ENCODE assay signal across 13 cellular contexts in genomic region chr10:5234106-5234877, GRCh38. TPM values are rescaled to one million over a fixed set of nuclear protein-coding genes. Genes with fewer than 3 reads are reported as not detected.
A peak's percentile ranks its signal among the peaks of the same experiment; 100 is the strongest.
DNase-seq lines count a peak whose midpoint lies in the region; ATAC-seq and TF ChIP-seq lines count a peak whose summit lies in the region.
"Had no signal": no experiment of that assay in that cellular context is flagged by ENCODE, and none has a peak within 500 bp of the region (broad histone marks: within the 10 kb centered on the region; RNA-seq: fewer than 3 reads in every experiment).

No MANE protein-coding gene starts in this region.

- no peak overlapping the region for H3K4me3 Mint-ChIP-seq in activated T-helper 2 cell treated with anti-CD3 and anti-CD28 coated beads, Interferon-gamma antibody, Interleukin-2, Interleukin-4, amounts not matched to agents 10 μg/mL and 5 μg/mL and 100 μg/mL, durations not matched to agents 14 hours and 24 hours and 36 hours (ENCODE audit: low read depth)
- no peak overlapping the region for H3K4me3 Mint-ChIP-seq in stimulated activated naive B cell treated with anti-CD40 and anti-IgM and Interleukin-4, amounts not matched to agents 10 μg/mL and 1 μg/mL and 100 μg/mL, for 72 hours
- H3K4me3 Mint-ChIP-seq: memory B cell had no signal

- TF ChIP-seq CTCF in epithelial cell of esophagus (IDR thresholded peaks at IDR 0.05; ENCODE audit: insufficient read depth, low read depth, low read length, missing control alignments) = no peak

- no peaks in the 10 kb centered on the region for H3K4me1 Mint-ChIP-seq in activated T-helper 2 cell treated with anti-CD3 and anti-CD28 coated beads, Interferon-gamma antibody, Interleukin-2, Interleukin-4, amounts not matched to agents 10 μg/mL and 5 μg/mL and 100 μg/mL, durations not matched to agents 14 hours and 24 hours and 36 hours (ENCODE audit: low read depth)
- H3K4me1 Mint-ChIP-seq in stimulated activated naive B cell treated with anti-CD40 and anti-IgM and Interleukin-4, amounts not matched to agents 10 μg/mL and 1 μg/mL and 100 μg/mL, for 72 hours = no peaks in the 10 kb centered on the region
- H3K4me1 Mint-ChIP-seq: memory B cell had no signal

- intact Hi-C loops in activated T-helper 2 cell treated with anti-CD3 and anti-CD28 coated beads, Interferon-gamma antibody, Interleukin-2, Interleukin-4, amounts not matched to agents 10 μg/mL and 5 μg/mL and 100 μg/mL, durations not matched to agents 14 hours and 24 hours and 36 hours (cut with micrococcal nuclease) = no loop called here

- no peak for ATAC-seq in GM19328 (IDR thresholded peaks at IDR 0.05; ENCODE audit: unreplicated experiment)
- ATAC-seq in stimulated activated naive B cell treated with anti-CD40 and anti-IgM and Interleukin-4, amounts not matched to agents 10 μg/mL and 1 μg/mL and 100 μg/mL, for 72 hours (replicated peaks) = no peak
- ATAC-seq: activated CD4-positive, CD25-positive, alpha-beta regulatory T cell treated with anti-CD3 and anti-CD28 coated beads, Interleukin-2, amount 50 U/mL, for 24 hours had no signal

- no peak overlapping the region for H3K27ac Mint-ChIP-seq in activated T-helper 2 cell treated with anti-CD3 and anti-CD28 coated beads, Interferon-gamma antibody, Interleukin-2, Interleukin-4, amounts not matched to agents 10 μg/mL and 5 μg/mL and 100 μg/mL, durations not matched to agents 14 hours and 24 hours and 36 hours
- no peak overlapping the region for H3K27ac Mint-ChIP-seq in stimulated activated naive B cell treated with anti-CD40 and anti-IgM and Interleukin-4, amounts not matched to agents 10 μg/mL and 1 μg/mL and 100 μg/mL, for 72 hours
- H3K27ac Mint-ChIP-seq: memory B cell had no signal

- H3K36me3 Mint-ChIP-seq in activated T-helper 2 cell treated with anti-CD3 and anti-CD28 coated beads, Interferon-gamma antibody, Interleukin-2, Interleukin-4, amounts not matched to agents 10 μg/mL and 5 μg/mL and 100 μg/mL, durations not matched to agents 14 hours and 24 hours and 36 hours (ENCODE audit: low read depth) = no peaks in the 10 kb centered on the region
- peaks cover 0 to 2% of the 10 kb centered on the region in 2 donors for H3K36me3 Mint-ChIP-seq in stimulated activated naive B cell treated with anti-CD40 and anti-IgM and Interleukin-4, amounts not matched to agents 10 μg/mL and 1 μg/mL and 100 μg/mL, for 72 hours
- H3K36me3 Mint-ChIP-seq: memory B cell had no signal

- H3K27me3 Mint-ChIP-seq in activated T-helper 2 cell treated with anti-CD3 and anti-CD28 coated beads, Interferon-gamma antibody, Interleukin-2, Interleukin-4, amounts not matched to agents 10 μg/mL and 5 μg/mL and 100 μg/mL, durations not matched to agents 14 hours and 24 hours and 36 hours (ENCODE audit: low read depth) = peaks cover 2% of the 10 kb centered on the region
- H3K27me3 Mint-ChIP-seq in stimulated activated naive B cell treated with anti-CD40 and anti-IgM and Interleukin-4, amounts not matched to agents 10 μg/mL and 1 μg/mL and 100 μg/mL, for 72 hours = peaks cover 0 to 11% of the 10 kb centered on the region in 2 donors

- H3K4me3 ChIP-seq in epithelial cell of esophagus (ENCODE audit: low read length) = no peak overlapping the region

- H3K9me3 Mint-ChIP-seq in activated T-helper 2 cell treated with anti-CD3 and anti-CD28 coated beads, Interferon-gamma antibody, Interleukin-2, Interleukin-4, amounts not matched to agents 10 μg/mL and 5 μg/mL and 100 μg/mL, durations not matched to agents 14 hours and 24 hours and 36 hours = peaks cover 31% of the 10 kb centered on the region
- peaks cover 16 to 18% of the 10 kb centered on the region in 2 donors for H3K9me3 Mint-ChIP-seq in stimulated activated naive B cell treated with anti-CD40 and anti-IgM and Interleukin-4, amounts not matched to agents 10 μg/mL and 1 μg/mL and 100 μg/mL, for 72 hours

- DNase-seq in GM03348 (ENCODE audit: low spot score) (peak; percentile 57), NCI-H524 treated with DMSO at 0.1 percent for 48 hours (lab: John Stamatoyannopoulos, UW) (peak; percentile 10), epithelial cell of esophagus (ENCODE audit: low read depth) (peak; percentile 98), non-pigmented ciliary epithelial cell (ENCODE audit: low read depth) (peak; percentile 19), NCI-H748 (lab: John Stamatoyannopoulos, UW; ENCODE audit: unreplicated experiment) (no peak)
- no peak for DNase-seq in activated T-helper 2 cell treated with anti-CD3 and anti-CD28 coated beads, Interferon-gamma antibody, Interleukin-2, Interleukin-4, amounts not matched to agents 10 μg/mL and 5 μg/mL and 100 μg/mL, durations not matched to agents 14 hours and 24 hours and 36 hours (ENCODE audit: low spot score)
- no peak for DNase-seq in stimulated activated naive B cell treated with anti-CD40 and anti-IgM and Interleukin-4, amounts not matched to agents 10 μg/mL and 1 μg/mL and 100 μg/mL, for 72 hours
- DNase-seq: brain microvascular endothelial cell, H7, NCI-H1694 had no signal

RNA-seq across cellular contexts. Expression of gene AKR1C4, which starts 37.7 kb away (rescaled TPM):
- not detected in 2 replicates for total RNA-seq in activated T-helper 2 cell treated with anti-CD3 and anti-CD28 coated beads, Interferon-gamma antibody, Interleukin-2, Interleukin-4, amounts not matched to agents 10 μg/mL and 5 μg/mL and 100 μg/mL, durations not matched to agents 14 hours and 24 hours and 36 hours
- total RNA-seq: H7 had no signal

RNA-seq across cellular contexts. Expression of gene AKR1C8, which starts 49.3 kb away (rescaled TPM):
- total RNA-seq in activated T-helper 2 cell treated with anti-CD3 and anti-CD28 coated beads, Interferon-gamma antibody, Interleukin-2, Interleukin-4, amounts not matched to agents 10 μg/mL and 5 μg/mL and 100 μg/mL, durations not matched to agents 14 hours and 24 hours and 36 hours = not detected in 2 replicates
- total RNA-seq: H7 had no signal

Comparison
In these comparisons a context has a peak if more than half of its experiments do, and no peak if none do; other contexts are left out.
1. DNase-seq: peak in GM03348 (single experiment), NCI-H524 treated with DMSO at 0.1 percent for 48 hours (single experiment), epithelial cell of esophagus (single experiment) and non-pigmented ciliary epithelial cell (single experiment); none in NCI-H748 (single experiment), activated T-helper 2 cell treated with anti-CD3 and anti-CD28 coated beads, Interferon-gamma antibody, Interleukin-2, Interleukin-4, amounts not matched to agents 10 μg/mL and 5 μg/mL and 100 μg/mL, durations not matched to agents 14 hours and 24 hours and 36 hours (single experiment) and stimulated activated naive B cell treated with anti-CD40 and anti-IgM and Interleukin-4, amounts not matched to agents 10 μg/mL and 1 μg/mL and 100 μg/mL, for 72 hours (single experiment).